In the genomic region with DNA sequence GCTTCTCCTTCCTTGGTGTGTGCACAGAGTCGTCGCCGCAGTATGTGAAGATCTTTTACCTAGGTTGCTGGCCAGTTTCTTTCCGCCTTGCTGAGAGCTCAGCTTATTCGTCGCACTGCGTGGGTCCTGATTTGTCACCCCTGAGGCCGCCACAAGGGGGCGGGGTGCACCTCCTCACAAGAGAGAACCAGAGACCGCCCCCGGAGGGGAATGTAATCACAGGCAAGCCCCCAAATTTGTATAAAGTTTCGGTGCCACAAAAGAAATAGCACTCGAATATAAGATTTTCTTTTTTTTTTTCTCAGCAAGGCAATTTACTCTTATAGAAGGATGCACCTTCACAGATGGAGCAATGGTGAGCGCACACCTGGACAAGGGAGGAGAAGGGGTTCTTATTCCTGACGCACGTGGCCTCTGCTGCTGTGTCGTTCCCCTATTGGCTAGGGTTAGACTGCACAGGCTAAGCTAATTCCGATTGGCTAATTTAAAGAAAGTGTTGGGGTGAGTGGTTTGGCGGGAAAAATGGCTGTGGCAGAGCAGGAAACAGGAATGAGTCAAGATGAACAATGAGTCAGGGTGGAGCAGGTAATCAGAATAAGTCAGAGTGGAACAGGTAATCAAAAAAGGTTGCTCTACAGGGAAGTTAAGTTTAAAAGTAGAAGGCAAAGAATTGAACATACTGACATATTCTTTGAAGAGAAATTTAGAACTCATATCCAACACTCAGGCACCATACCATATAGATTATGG, we compare ENCODE assay signal across 2 cellular contexts.
TF ChIP-seq lines count a peak whose summit lies in the region.

No MANE protein-coding gene starts in this region.

TF ChIP-seq in SK-N-SH, 30 proteins besides CTCF, POLR2A, EP300 and RAD21 (continued from another document):
- TF ChIP-seq NFIC (IDR thresholded peaks at IDR 0.05; ENCODE audit: borderline replicate concordance): no peak

TF ChIP-seq in SK-N-SH treated with all-trans-retinoic acid at 6 μM for 48 hours, 23 proteins besides CTCF, POLR2A, EP300 and RAD21 (continued from another document):
- TF ChIP-seq, protein P1, sequence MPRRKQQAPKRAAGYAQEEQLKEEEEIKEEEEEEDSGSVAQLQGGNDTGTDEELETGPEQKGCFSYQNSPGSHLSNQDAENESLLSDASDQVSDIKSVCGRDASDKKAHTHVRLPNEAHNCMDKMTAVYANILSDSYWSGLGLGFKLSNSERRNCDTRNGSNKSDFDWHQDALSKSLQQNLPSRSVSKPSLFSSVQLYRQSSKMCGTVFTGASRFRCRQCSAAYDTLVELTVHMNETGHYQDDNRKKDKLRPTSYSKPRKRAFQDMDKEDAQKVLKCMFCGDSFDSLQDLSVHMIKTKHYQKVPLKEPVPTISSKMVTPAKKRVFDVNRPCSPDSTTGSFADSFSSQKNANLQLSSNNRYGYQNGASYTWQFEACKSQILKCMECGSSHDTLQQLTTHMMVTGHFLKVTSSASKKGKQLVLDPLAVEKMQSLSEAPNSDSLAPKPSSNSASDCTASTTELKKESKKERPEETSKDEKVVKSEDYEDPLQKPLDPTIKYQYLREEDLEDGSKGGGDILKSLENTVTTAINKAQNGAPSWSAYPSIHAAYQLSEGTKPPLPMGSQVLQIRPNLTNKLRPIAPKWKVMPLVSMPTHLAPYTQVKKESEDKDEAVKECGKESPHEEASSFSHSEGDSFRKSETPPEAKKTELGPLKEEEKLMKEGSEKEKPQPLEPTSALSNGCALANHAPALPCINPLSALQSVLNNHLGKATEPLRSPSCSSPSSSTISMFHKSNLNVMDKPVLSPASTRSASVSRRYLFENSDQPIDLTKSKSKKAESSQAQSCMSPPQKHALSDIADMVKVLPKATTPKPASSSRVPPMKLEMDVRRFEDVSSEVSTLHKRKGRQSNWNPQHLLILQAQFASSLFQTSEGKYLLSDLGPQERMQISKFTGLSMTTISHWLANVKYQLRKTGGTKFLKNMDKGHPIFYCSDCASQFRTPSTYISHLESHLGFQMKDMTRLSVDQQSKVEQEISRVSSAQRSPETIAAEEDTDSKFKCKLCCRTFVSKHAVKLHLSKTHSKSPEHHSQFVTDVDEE (CRISPR knock-in tag; IDR thresholded peaks at IDR 0.05): no peak
- TF ChIP-seq GLIS3 (CRISPR knock-in tag; IDR thresholded peaks at IDR 0.05) (no peak), ZNF565 (CRISPR knock-in tag; conservative IDR thresholded peaks at IDR 0.05; ENCODE audit: low read depth) (no peak), ZC3H10 (CRISPR knock-in tag; IDR thresholded peaks at IDR 0.05) (no peak), SNAI2 (CRISPR knock-in tag; IDR thresholded peaks at IDR 0.05) (no peak), TOX (CRISPR knock-in tag; IDR thresholded peaks at IDR 0.05; ENCODE audit: borderline replicate concordance) (no peak), CSDC2 (CRISPR knock-in tag; IDR thresholded peaks at IDR 0.05) (no peak), OSR1 (CRISPR knock-in tag; IDR thresholded peaks at IDR 0.05) (no peak), RARB (CRISPR knock-in tag; IDR thresholded peaks at IDR 0.05) (no peak), ESRRG (CRISPR knock-in tag; IDR thresholded peaks at IDR 0.05) (no peak), POU6F1 (CRISPR knock-in tag; IDR thresholded peaks at IDR 0.05; ENCODE audit: borderline replicate concordance, low read depth) (no peak), PPARA (CRISPR knock-in tag; IDR thresholded peaks at IDR 0.05; ENCODE audit: borderline replicate concordance) (no peak)
- TF ChIP-seq, protein P2, sequence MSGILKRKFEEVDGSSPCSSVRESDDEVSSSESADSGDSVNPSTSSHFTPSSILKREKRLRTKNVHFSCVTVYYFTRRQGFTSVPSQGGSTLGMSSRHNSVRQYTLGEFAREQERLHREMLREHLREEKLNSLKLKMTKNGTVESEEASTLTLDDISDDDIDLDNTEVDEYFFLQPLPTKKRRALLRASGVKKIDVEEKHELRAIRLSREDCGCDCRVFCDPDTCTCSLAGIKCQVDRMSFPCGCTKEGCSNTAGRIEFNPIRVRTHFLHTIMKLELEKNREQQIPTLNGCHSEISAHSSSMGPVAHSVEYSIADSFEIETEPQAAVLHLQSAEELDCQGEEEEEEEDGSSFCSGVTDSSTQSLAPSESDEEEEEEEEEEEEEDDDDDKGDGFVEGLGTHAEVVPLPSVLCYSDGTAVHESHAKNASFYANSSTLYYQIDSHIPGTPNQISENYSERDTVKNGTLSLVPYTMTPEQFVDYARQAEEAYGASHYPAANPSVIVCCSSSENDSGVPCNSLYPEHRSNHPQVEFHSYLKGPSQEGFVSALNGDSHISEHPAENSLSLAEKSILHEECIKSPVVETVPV (CRISPR knock-in tag; IDR thresholded peaks at IDR 0.05): no peak
